In genomic region chr19:1400281-1401137, GRCh38 we compare ENCODE assay signal across 8 cellular contexts. TPM values are rescaled to one million over a fixed set of nuclear protein-coding genes. Genes with fewer than 3 reads are reported as not detected.
DNase-seq lines count a peak whose midpoint lies in the region; ATAC-seq and TF ChIP-seq lines count a peak whose summit lies in the region.

No MANE protein-coding gene starts in this region.

- no peak for TF ChIP-seq CTCF in CD14-positive monocyte (IDR thresholded peaks at IDR 0.05)
- no peak for TF ChIP-seq CTCF in activated CD8-positive, alpha-beta T cell treated with anti-CD3 and anti-CD28 coated beads for 36 hours (IDR thresholded peaks at IDR 0.05)
- TF ChIP-seq CTCF in left ventricle myocardium inferior (IDR thresholded peaks at IDR 0.05; ENCODE audit: borderline replicate concordance): no peak

- CTCF ChIA-PET in activated CD8-positive, alpha-beta T cell treated with anti-CD3 and anti-CD28 coated beads for 36 hours (lab: Charles Lee): no interaction called here

- H3K4me3 ChIP-seq in left ventricle myocardium inferior: peak overlapping the region; percentile 80

- no peaks in the 10 kb centered on the region for H3K36me3 ChIP-seq in left ventricle myocardium inferior

- peak; percentile 21 for ATAC-seq in activated CD8-positive, alpha-beta T cell treated with anti-CD3 and anti-CD28 coated beads for 36 hours
- ATAC-seq in sciatic nerve (peak; percentile 18), GM21786 (IDR thresholded peaks at IDR 0.05; ENCODE audit: unreplicated experiment) (no peak), GM18511 (IDR thresholded peaks at IDR 0.05; ENCODE audit: unreplicated experiment) (no peak), GM18909 (IDR thresholded peaks at IDR 0.05; ENCODE audit: poor library complexity, unreplicated experiment) (no peak)

- H3K27me3 Mint-ChIP-seq in CD14-positive monocyte (ENCODE audit: low read depth in 3 of 3): peaks cover 21 to 44% (median 31%) of the 10 kb centered on the region in 3 donors
- H3K27me3 Mint-ChIP-seq in activated CD8-positive, alpha-beta T cell treated with anti-CD3 and anti-CD28 coated beads for 36 hours: peaks cover 5% of the 10 kb centered on the region

- peaks cover 0 to 3% of the 10 kb centered on the region in 2 donors for H3K36me3 Mint-ChIP-seq in CD14-positive monocyte
- H3K36me3 Mint-ChIP-seq in activated CD8-positive, alpha-beta T cell treated with anti-CD3 and anti-CD28 coated beads for 36 hours (ENCODE audit: low read depth): no peaks in the 10 kb centered on the region

- peaks cover 0 to 3% (median 1%) of the 10 kb centered on the region in 7 donors for H3K9me3 Mint-ChIP-seq in CD14-positive monocyte
- no peaks in the 10 kb centered on the region for H3K9me3 Mint-ChIP-seq in activated CD8-positive, alpha-beta T cell treated with anti-CD3 and anti-CD28 coated beads for 36 hours

- H3K9me3 ChIP-seq in left ventricle myocardium inferior (replicated peaks): no peaks in the 10 kb centered on the region

- POLR2A ChIA-PET in activated CD8-positive, alpha-beta T cell treated with anti-CD3 and anti-CD28 coated beads for 36 hours (lab: Charles Lee): no interaction called here

- H3K4me1 ChIP-seq in left ventricle myocardium inferior: peaks cover 54% of the 10 kb centered on the region

- peaks cover 33% of the 10 kb centered on the region for H3K4me1 Mint-ChIP-seq in CD14-positive monocyte
- peaks cover 20% of the 10 kb centered on the region for H3K4me1 Mint-ChIP-seq in activated CD8-positive, alpha-beta T cell treated with anti-CD3 and anti-CD28 coated beads for 36 hours (ENCODE audit: low read depth)

- intact Hi-C loops in CD14-positive monocyte (cut with micrococcal nuclease) (no loop called here), left ventricle myocardium inferior (cut with micrococcal nuclease) (no loop called here), sciatic nerve (cut with DNase I) (no loop called here)
- intact Hi-C loops in activated CD8-positive, alpha-beta T cell treated with anti-CD3 and anti-CD28 coated beads for 36 hours (cut with micrococcal nuclease): loop anchor here (2.0 kb wide), 1 partner anchor 16 kb away; no protein-coding TSS in a partner anchor

- H3K4me3 Mint-ChIP-seq in CD14-positive monocyte: peak overlapping the region; percentile 61 to 79
- H3K4me3 Mint-ChIP-seq in activated CD8-positive, alpha-beta T cell treated with anti-CD3 and anti-CD28 coated beads for 36 hours: peak overlapping the region; percentile 72

- peak overlapping the region; percentile 83 for H3K27ac ChIP-seq in left ventricle myocardium inferior (replicated peaks)

- H3K27me3 ChIP-seq in left ventricle myocardium inferior (ENCODE audit: low read depth): peaks cover 8% of the 10 kb centered on the region

- no peak for DNase-seq in CD14-positive monocyte (ENCODE audit: low spot score)
- peak; percentile 43 for DNase-seq in HK-2 (ENCODE audit: unreplicated experiment)
- no peak for DNase-seq in activated CD8-positive, alpha-beta T cell treated with anti-CD3 and anti-CD28 coated beads for 36 hours
- DNase-seq in left ventricle myocardium inferior: peak; percentile 71
- no peak for DNase-seq in sciatic nerve (ENCODE audit: low spot score)

- H3K27ac Mint-ChIP-seq in CD14-positive monocyte: no peak overlapping the region
- no peak overlapping the region for H3K27ac Mint-ChIP-seq in activated CD8-positive, alpha-beta T cell treated with anti-CD3 and anti-CD28 coated beads for 36 hours

RNA-seq across cellular contexts. Expression of gene GAMT, which starts 0.8 kb away (rescaled TPM):
- polyA plus RNA-seq in CD14-positive monocyte: under 1 TPM; 0.95 to 0.96 TPM
- total RNA-seq in activated CD8-positive, alpha-beta T cell treated with anti-CD3 and anti-CD28 coated beads for 36 hours: 10 to 100 TPM; 27.8 to 29.5 TPM
- total RNA-seq in left ventricle myocardium inferior: 77.0 TPM
- total RNA-seq in sciatic nerve: 48.1 TPM

RNA-seq across cellular contexts. Expression of gene DAZAP1, which starts 6.9 kb away (rescaled TPM):
- polyA plus RNA-seq in CD14-positive monocyte: 1 to 10 TPM; 3.3 to 4.2 TPM
- total RNA-seq in activated CD8-positive, alpha-beta T cell treated with anti-CD3 and anti-CD28 coated beads for 36 hours: 100 to 1,000 TPM; 263 to 283 TPM
- total RNA-seq in left ventricle myocardium inferior (81.8 TPM), sciatic nerve (75.7 TPM)

RNA-seq across cellular contexts. Expression of gene NDUFS7, which starts 16.8 kb away (rescaled TPM):
- 100 to 1,000 TPM; 211 to 232 TPM for polyA plus RNA-seq in CD14-positive monocyte
- 100 to 1,000 TPM; 113 to 120 TPM for total RNA-seq in activated CD8-positive, alpha-beta T cell treated with anti-CD3 and anti-CD28 coated beads for 36 hours
- 380 TPM for total RNA-seq in left ventricle myocardium inferior
- total RNA-seq in sciatic nerve: 57.5 TPM

RNA-seq across cellular contexts. Expression of gene RPS15, which starts 37.7 kb away (rescaled TPM):
- 1,000 to 10,000 TPM; 1,318 to 1,526 TPM for polyA plus RNA-seq in CD14-positive monocyte
- total RNA-seq in activated CD8-positive, alpha-beta T cell treated with anti-CD3 and anti-CD28 coated beads for 36 hours: 1,000 to 10,000 TPM; 1,854 to 1,879 TPM
- 588 TPM for total RNA-seq in left ventricle myocardium inferior
- total RNA-seq in sciatic nerve: 753 TPM

RNA-seq across cellular contexts. Expression of gene APC2, which starts 49.4 kb away (rescaled TPM):
- not detected for polyA plus RNA-seq in CD14-positive monocyte
- total RNA-seq in activated CD8-positive, alpha-beta T cell treated with anti-CD3 and anti-CD28 coated beads for 36 hours: under 1 TPM; 0.07 to 0.29 TPM
- total RNA-seq in left ventricle myocardium inferior (0.22 TPM), sciatic nerve (6.0 TPM)

Comparison
In these comparisons a context has a peak if more than half of its experiments do, and no peak if none do; other contexts are left out.
1. DNase-seq: peak in HK-2 (single experiment) and left ventricle myocardium inferior (single experiment); none in CD14-positive monocyte (single experiment), activated CD8-positive, alpha-beta T cell treated with anti-CD3 and anti-CD28 coated beads for 36 hours (single experiment) and sciatic nerve (single experiment).
2. ATAC-seq: peak in activated CD8-positive, alpha-beta T cell treated with anti-CD3 and anti-CD28 coated beads for 36 hours (single experiment) and sciatic nerve (single experiment); none in GM21786 (single experiment), GM18511 (single experiment) and GM18909 (single experiment).